ENCODE assay signal across 20 cellular contexts in genomic region chr15:87224409-87224808, GRCh38.
A peak's percentile ranks its signal among the peaks of the same experiment; 100 is the strongest.
DNase-seq lines count a peak whose midpoint lies in the region; ATAC-seq, FAIRE-seq and TF ChIP-seq lines count a peak whose summit lies in the region.
"Had no signal": no experiment of that assay in that cellular context is flagged by ENCODE, and none has a peak within 500 bp of the region (broad histone marks: within the 10 kb centered on the region; RNA-seq: fewer than 3 reads in every experiment).

No MANE protein-coding gene starts in this region.

- H3K36me3 ChIP-seq in mammary epithelial cell (ENCODE audit: insufficient read depth, low read length) (no peaks in the 10 kb centered on the region), breast epithelium (no peaks in the 10 kb centered on the region), HAP-1 (replicated peaks) (no peaks in the 10 kb centered on the region)

- CTCF ChIA-PET in mammary epithelial cell (lab: Charles Lee; ENCODE audit: low non-redundant PET), result no interaction called here

- TF ChIP-seq POLR2A in breast epithelium (IDR thresholded peaks at IDR 0.05), result no peak

- dilution Hi-C loops in mammary epithelial cell (cut with HindIII; ENCODE audit: low sequenced_read_pairs), result no loop called here

- BruUV-seq in mammary epithelial cell (replicated peaks; lab: Mats Ljungman, UMichigan), result no TSS peak

- no peak overlapping the region for H3K4me2 ChIP-seq in mammary epithelial cell (ENCODE audit: insufficient read depth, low read depth, low read length)

- TF ChIP-seq CTCF in mammary epithelial cell (conservative IDR thresholded peaks at IDR 0.05 in 1 of 2, IDR thresholded peaks at IDR 0.05 in 1 of 2; ENCODE audit: extremely low read depth in 1 of 2, insufficient read depth in 1 of 2, low read depth in 1 of 2, low read length in 2 of 2) (no peak), breast epithelium (IDR thresholded peaks at IDR 0.05) (no peak), fibroblast of mammary gland (conservative IDR thresholded peaks at IDR 0.05; ENCODE audit: control insufficient read depth, insufficient read depth, low read depth, low read length) (no peak)

- H3K27ac ChIP-seq in mammary epithelial cell (ENCODE audit: insufficient read depth, low read depth, low read length), result no peak overlapping the region
- no peak overlapping the region for H3K27ac ChIP-seq in breast epithelium
- H3K27ac ChIP-seq in caudate nucleus (ENCODE audit: low read depth, low read length), result no peak overlapping the region
- H3K27ac ChIP-seq: SK-N-MC had no signal

- 67% methylated on average over 3 of the region's 3 CpGs for WGBS in mammary epithelial cell (ENCODE audit: low coverage, missing lambda C conversion rate)

- peaks cover 15% of the 10 kb centered on the region for H3K4me1 ChIP-seq in mammary epithelial cell (ENCODE audit: insufficient read depth, low read length)
- no peaks in the 10 kb centered on the region for H3K4me1 ChIP-seq in breast epithelium
- no peaks in the 10 kb centered on the region for H3K4me1 ChIP-seq in HAP-1

- H3K79me2 ChIP-seq in mammary epithelial cell (ENCODE audit: insufficient read depth, low read length), result no peaks in the 10 kb centered on the region

- DNase-seq in mammary epithelial cell, result no peak
- DNase-seq in breast epithelium (ENCODE audit: low spot score in 2 of 2), result no peak
- DNase-seq in RCC 7860 (ENCODE audit: low spot score), result peak; percentile 18
- peak; percentile 12 for DNase-seq in fibroblast of mammary gland (ENCODE audit: low read depth)
- DNase-seq in HAP-1 (ENCODE audit: low spot score in 2 of 2), result no peak
- no peak for DNase-seq in left ventricle myocardium superior
- no peak for DNase-seq in caudate nucleus (lab: John Stamatoyannopoulos, UW)
- DNase-seq: 8988T; AML-193; Calu3; CD4-positive, CD25-positive, alpha-beta regulatory T cell; NCI-H1048; NCI-H146; NCI-H2081 treated with DMSO at 0.1 percent for 48 hours; NCI-H2227 treated with DMSO at 0.1 percent for 48 hours; NCI-H526; NK-92 treated with Interleukin-12 subunit alpha and Interleukin-12 subunit beta, amount 100 ng/mL, for 24 hours had no signal

- in situ Hi-C loops in mammary epithelial cell (cut with MboI; ENCODE audit: low sequenced_read_pairs in 2 of 2) (no loop called here), HAP-1 (cut with MboI; ENCODE audit: low sequenced_read_pairs) (no loop called here)

- H3K9ac ChIP-seq in mammary epithelial cell (ENCODE audit: insufficient read depth, low read length), result no peak overlapping the region

- H3K27me3 ChIP-seq in mammary epithelial cell (ENCODE audit: insufficient read depth, low read length), result no peaks in the 10 kb centered on the region
- no peaks in the 10 kb centered on the region for H3K27me3 ChIP-seq in breast epithelium
- H3K27me3 ChIP-seq in HAP-1 (ENCODE audit: low read depth), result no peaks in the 10 kb centered on the region

- peak overlapping the region; percentile 5 for H2AFZ ChIP-seq in mammary epithelial cell (ENCODE audit: low read depth, low read length)

- H4K20me1 ChIP-seq in mammary epithelial cell (ENCODE audit: insufficient read depth, low read length), result no peaks in the 10 kb centered on the region

- intact Hi-C loops in mammary epithelial cell (cut with micrococcal nuclease), result no loop called here
- intact Hi-C loops in breast epithelium (cut with DNase I; ENCODE audit: low total_unique reads), result no loop called here
- intact Hi-C loops in left ventricle myocardium superior (cut with micrococcal nuclease), result no loop called here

- H3K4me3 ChIP-seq in mammary epithelial cell (replicated peaks in 1 of 3; ENCODE audit: insufficient read depth in 1 of 3, low read depth in 2 of 3, low read length in 3 of 3), result no peak overlapping the region
- no peak overlapping the region for H3K4me3 ChIP-seq in breast epithelium
- no peak overlapping the region for H3K4me3 ChIP-seq in fibroblast of mammary gland (ENCODE audit: control insufficient read depth, low read depth, low read length)
- no peak overlapping the region for H3K4me3 ChIP-seq in HAP-1
- H3K4me3 ChIP-seq: SK-N-MC had no signal

- no peak for ATAC-seq in left ventricle myocardium superior
- no peak for ATAC-seq in HG02840 (IDR thresholded peaks at IDR 0.05; ENCODE audit: low FRiP score, unreplicated experiment)

- no peaks in the 10 kb centered on the region for H3K9me3 ChIP-seq in mammary epithelial cell (replicated peaks; ENCODE audit: insufficient read depth, low read length)
- no peaks in the 10 kb centered on the region for H3K9me3 ChIP-seq in breast epithelium
- no peaks in the 10 kb centered on the region for H3K9me3 ChIP-seq in HAP-1

- FAIRE-seq in RCC 7860 (lab: Jason Lieb, UNC), result no peak
- FAIRE-seq: H54 had no signal

Comparison
In these comparisons a context has a peak if more than half of its experiments do, and no peak if none do; other contexts are left out.
1. DNase-seq: peak in RCC 7860 (single experiment) and fibroblast of mammary gland (single experiment); none in mammary epithelial cell (single experiment), breast epithelium (0 of 2), HAP-1 (0 of 2), left ventricle myocardium superior (single experiment) and caudate nucleus (0 of 61).